In genomic region chr3:138197058-138197457, GRCh38 we compare ENCODE assay signal across 9 cellular contexts. TPM values are rescaled to one million over a fixed set of nuclear protein-coding genes. Genes with fewer than 3 reads are reported as not detected.
DNase-seq lines count a peak whose midpoint lies in the region; ATAC-seq and TF ChIP-seq lines count a peak whose summit lies in the region.
"Had no signal": no experiment of that assay in that cellular context is flagged by ENCODE, and none has a peak within 500 bp of the region (broad histone marks: within the 10 kb centered on the region; RNA-seq: fewer than 3 reads in every experiment).

No MANE protein-coding gene starts in this region.

- ATAC-seq in Right ventricle myocardium inferior (peak; percentile 73), right cardiac atrium (peak; percentile 61 to 64), GM21360 (IDR thresholded peaks at IDR 0.05; ENCODE audit: unreplicated experiment) (no peak), GM18867 (IDR thresholded peaks at IDR 0.05; ENCODE audit: unreplicated experiment) (no peak)

- TF ChIP-seq CTCF in right atrium auricular region (IDR thresholded peaks at IDR 0.05) = no peak
- TF ChIP-seq CTCF in testis (IDR thresholded peaks at IDR 0.05) = no peak

- no peaks in the 10 kb centered on the region for H3K27me3 ChIP-seq in right atrium auricular region
- H3K27me3 ChIP-seq in right cardiac atrium (ENCODE audit: control insufficient read depth, insufficient read depth) = no peaks in the 10 kb centered on the region
- H3K27me3 ChIP-seq in testis = no peaks in the 10 kb centered on the region

- H3K9me3 ChIP-seq in right atrium auricular region (no peaks in the 10 kb centered on the region), right cardiac atrium (ENCODE audit: control insufficient read depth, low read length) (no peaks in the 10 kb centered on the region), testis (no peaks in the 10 kb centered on the region)

- no peaks in the 10 kb centered on the region for H3K36me3 ChIP-seq in right atrium auricular region
- no peaks in the 10 kb centered on the region for H3K36me3 ChIP-seq in testis (ENCODE audit: low read depth, missing control alignments)

- no peak for DNase-seq in Right ventricle myocardium inferior (ENCODE audit: missing footprints)
- no peak for DNase-seq in right atrium auricular region (ENCODE audit: low spot score)
- DNase-seq in UCSD-AML1 (lab: John Stamatoyannopoulos, UW; ENCODE audit: unreplicated experiment) = peak; percentile 41
- DNase-seq in right cardiac atrium = peak in 1 of 3 donors; percentile 17
- peak; percentile 34 for DNase-seq in testis
- DNase-seq in D341Med (ENCODE audit: low spot score) = no peak
- DNase-seq: effector memory CD4-positive, alpha-beta T cell had no signal

- H3K27ac ChIP-seq in right atrium auricular region (no peak overlapping the region), right cardiac atrium (ENCODE audit: low read length) (no peak overlapping the region), testis (no peak overlapping the region)

- WGBS in right cardiac atrium = 62% methylated on average over 5 of the region's 5 CpGs
- 77% methylated on average over 5 of the region's 5 CpGs for WGBS in testis, 2 donors

- TF ChIP-seq POLR2A in testis (IDR thresholded peaks at IDR 0.05) = no peak

- H3K4me3 ChIP-seq in right atrium auricular region (no peak overlapping the region), right cardiac atrium (ENCODE audit: low read length) (no peak overlapping the region), testis (no peak overlapping the region)

- intact Hi-C loops in Right ventricle myocardium inferior (cut with DNase I) (no loop called here), right cardiac atrium (cut with DNase I) (no loop called here), testis (cut with DNase I; ENCODE audit: low total_unique reads) (no loop called here)

- peaks cover 0 to 12% of the 10 kb centered on the region in 2 donors for H3K4me1 ChIP-seq in right atrium auricular region
- peaks cover 6% of the 10 kb centered on the region for H3K4me1 ChIP-seq in right cardiac atrium (ENCODE audit: control insufficient read depth, insufficient read depth, low read length)
- H3K4me1 ChIP-seq in testis = no peaks in the 10 kb centered on the region

RNA-seq across cellular contexts. Expression of gene ARMC8, which starts 10.0 kb away (rescaled TPM):
- 25.4 TPM for total RNA-seq in Right ventricle myocardium inferior
- 10 to 100 TPM; 28.6 to 33.8 TPM for total RNA-seq in right atrium auricular region
- 10 to 100 TPM; 32.9 to 48.6 (median 35.9) TPM for total RNA-seq in right cardiac atrium
- 14.3 TPM for polyA plus RNA-seq in right cardiac atrium
- 10 to 100 TPM; 53.4 to 57.2 TPM for total RNA-seq in testis
- polyA plus RNA-seq in testis (ENCODE audit: insufficient read depth, low read depth, low replicate concordance) = 39.5 TPM

RNA-seq across cellular contexts. Expression of gene DBR1, which starts 22.3 kb away (rescaled TPM):
- total RNA-seq in Right ventricle myocardium inferior (7.1 TPM), right atrium auricular region (1 to 10 TPM; 6.9 to 8.1 TPM), right cardiac atrium (10 to 100 TPM in 2 of 4 donors, 1 to 10 TPM in 2; 7.7 to 11.0 (median 9.7) TPM), testis (1 to 10 TPM; 6.9 to 8.1 TPM)
- polyA plus RNA-seq in right cardiac atrium (5.8 TPM), testis (ENCODE audit: insufficient read depth, low read depth, low replicate concordance) (6.5 TPM)

Comparison
In these comparisons a context has a peak if more than half of its experiments do, and no peak if none do; other contexts are left out.
1. ATAC-seq: peak in Right ventricle myocardium inferior (single experiment) and right cardiac atrium (2 of 2); none in GM21360 (single experiment) and GM18867 (single experiment).
2. DNase-seq: peak in UCSD-AML1 (single experiment) and testis (single experiment); none in Right ventricle myocardium inferior (single experiment), right atrium auricular region (single experiment) and D341Med (single experiment).